ENCODE assay signal across 17 cellular contexts in the genomic region with DNA sequence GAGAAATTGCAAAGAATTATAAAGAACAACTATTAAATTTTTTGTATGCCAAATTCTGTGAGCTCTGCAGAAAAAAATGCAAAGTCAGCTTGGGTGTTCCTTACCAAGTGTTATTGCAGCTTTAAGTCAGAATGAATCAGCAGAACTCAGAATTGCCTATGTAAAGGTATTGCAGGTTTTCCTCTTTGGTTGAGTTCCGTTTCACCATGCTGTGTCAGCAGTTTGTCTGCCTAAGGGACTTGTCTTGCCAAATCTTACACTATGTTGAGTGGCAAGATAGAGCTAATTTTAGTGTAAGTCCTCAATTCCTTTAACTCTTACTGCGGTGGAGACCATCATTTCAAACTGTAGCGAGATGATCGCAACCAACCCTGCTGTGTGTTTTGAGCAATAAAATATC. TPM values are rescaled to one million over a fixed set of nuclear protein-coding genes. Genes with fewer than 3 reads are reported as not detected.
DNase-seq lines count a peak whose midpoint lies in the region; ATAC-seq and TF ChIP-seq lines count a peak whose summit lies in the region.
"Had no signal": no experiment of that assay in that cellular context is flagged by ENCODE, and none has a peak within 500 bp of the region (broad histone marks: within the 10 kb centered on the region; RNA-seq: fewer than 3 reads in every experiment).

No MANE protein-coding gene starts in this region.

- peak overlapping the region; percentile 87 for H3K27ac ChIP-seq in parathyroid adenoma
- H3K27ac ChIP-seq in OCI-LY7 (ENCODE audit: low read depth, low read length, poor library complexity, severe bottlenecking), result no peak overlapping the region
- H3K27ac ChIP-seq in Karpas-422 (ENCODE audit: low read length), result no peak overlapping the region
- H3K27ac ChIP-seq: upper lobe of right lung had no signal

- BruUV-seq in OCI-LY7 (replicated peaks; lab: Mats Ljungman, UMichigan), result no TSS peak

- peak; percentile 39 to 54 for DNase-seq in NOMO-1 (lab: John Stamatoyannopoulos, UW; ENCODE audit: unreplicated experiment in 2 of 2)
- no peak for DNase-seq in NOMO-1 treated with dmso at 0.1 percent for 144 hours (lab: John Stamatoyannopoulos, UW; ENCODE audit: unreplicated experiment)
- peak; percentile 97 for DNase-seq in RPMI8226
- DNase-seq in fibroblast of peridontal ligament (ENCODE audit: extremely low read depth), result peak; percentile 3
- no peak for DNase-seq in OCI-LY7 (ENCODE audit: low spot score)
- no peak for DNase-seq in Karpas-422
- DNase-seq: activated CD4-positive, alpha-beta T cell treated with anti-CD3 and anti-CD28 coated beads, Interleukin-2, amount 50 U/mL, for 4 hours; activated effector memory CD4-positive, alpha-beta T cell treated with anti-CD3 and anti-CD28 coated beads, Interleukin-2, amount 50 U/mL, for 16 hours; BE2C; Caco-2; HCEC 1CT; stimulated activated CD8-positive, alpha-beta memory T cell treated with anti-CD3 and anti-CD28 coated beads, Interleukin-4, amount 100 ng/mL, for 48 hours; upper lobe of right lung had no signal

- H2AFZ ChIP-seq in parathyroid adenoma (no peak overlapping the region), OCI-LY7 (ENCODE audit: low read length) (no peak overlapping the region), Karpas-422 (ENCODE audit: low read length) (no peak overlapping the region)

- no peak for ATAC-seq in HG03139 (IDR thresholded peaks at IDR 0.05; ENCODE audit: unreplicated experiment)
- ATAC-seq: Panc1, WTC11 had no signal

- intact Hi-C loops in OCI-LY7 (cut with micrococcal nuclease; ENCODE audit: unreplicated experiment), result no loop called here

- no peaks in the 10 kb centered on the region for H3K27me3 ChIP-seq in parathyroid adenoma (ENCODE audit: control insufficient read depth, insufficient read depth, low read length)
- H3K27me3 ChIP-seq in Karpas-422 (ENCODE audit: low read length), result no peaks in the 10 kb centered on the region
- H3K27me3 ChIP-seq: BE2C, upper lobe of right lung had no signal

- H3K9me2 ChIP-seq in OCI-LY7 (ENCODE audit: insufficient read depth, low read length) (no peaks in the 10 kb centered on the region), Karpas-422 (replicated peaks; ENCODE audit: insufficient read depth, low read length) (no peaks in the 10 kb centered on the region)

- POLR2A ChIA-PET in OCI-LY7 (lab: Charles Lee), result no interaction called here

- H3K4me1 ChIP-seq in parathyroid adenoma, result peaks cover 50% of the 10 kb centered on the region
- no peaks in the 10 kb centered on the region for H3K4me1 ChIP-seq in OCI-LY7 (ENCODE audit: insufficient read depth, low read length, poor library complexity, severe bottlenecking)
- no peaks in the 10 kb centered on the region for H3K4me1 ChIP-seq in Karpas-422 (ENCODE audit: low read length)
- H3K4me1 ChIP-seq: BE2C, Caco-2, upper lobe of right lung had no signal

- H3K79me2 ChIP-seq in parathyroid adenoma, result peaks cover 28% of the 10 kb centered on the region
- H3K79me2 ChIP-seq in OCI-LY7 (ENCODE audit: insufficient read depth, low read depth, low read length), result no peaks in the 10 kb centered on the region
- no peaks in the 10 kb centered on the region for H3K79me2 ChIP-seq in Karpas-422 (ENCODE audit: low read length)

- H3K36me3 ChIP-seq in parathyroid adenoma (ENCODE audit: control insufficient read depth, insufficient read depth, low read length) (no peaks in the 10 kb centered on the region), OCI-LY7 (ENCODE audit: insufficient read depth, low read length) (no peaks in the 10 kb centered on the region), Karpas-422 (ENCODE audit: insufficient read depth, low read length) (no peaks in the 10 kb centered on the region)
- H3K36me3 ChIP-seq: BE2C, upper lobe of right lung had no signal

- CTCF ChIA-PET in OCI-LY7 (lab: Charles Lee; ENCODE audit: unreplicated experiment), result no interaction called here

- H3K4me3 ChIP-seq in parathyroid adenoma (ENCODE audit: low read depth, low read length) (peak overlapping the region; percentile 15), OCI-LY7 (ENCODE audit: low read depth, low read length, poor library complexity, severe bottlenecking) (no peak overlapping the region), Karpas-422 (ENCODE audit: low read length) (no peak overlapping the region)
- H3K4me3 ChIP-seq: upper lobe of right lung had no signal

- peak overlapping the region; percentile 64 for H3K4me2 ChIP-seq in parathyroid adenoma (ENCODE audit: low read length)
- H3K4me2 ChIP-seq in OCI-LY7 (ENCODE audit: low read length), result no peak overlapping the region
- no peak overlapping the region for H3K4me2 ChIP-seq in Karpas-422 (ENCODE audit: low read depth, low read length, poor library complexity, severe bottlenecking)

- no peak for TF ChIP-seq CTCF in parathyroid adenoma (IDR thresholded peaks at IDR 0.05)
- no peak for TF ChIP-seq CTCF in OCI-LY7 (conservative IDR thresholded peaks at IDR 0.05; ENCODE audit: low read length)

- H3K9me3 ChIP-seq in parathyroid adenoma (ENCODE audit: control insufficient read depth, low read length) (no peaks in the 10 kb centered on the region), OCI-LY7 (ENCODE audit: low read length) (no peaks in the 10 kb centered on the region), Karpas-422 (ENCODE audit: low read length) (no peaks in the 10 kb centered on the region)
- H3K9me3 ChIP-seq: BE2C, Caco-2, upper lobe of right lung had no signal

- no peaks in the 10 kb centered on the region for H4K20me1 ChIP-seq in OCI-LY7 (ENCODE audit: insufficient read depth, low read length)
- no peaks in the 10 kb centered on the region for H4K20me1 ChIP-seq in Karpas-422 (ENCODE audit: insufficient read depth, low read depth, low read length)

- no peak overlapping the region for H3K9ac ChIP-seq in parathyroid adenoma
- H3K9ac ChIP-seq in Karpas-422 (ENCODE audit: low read length), result no peak overlapping the region

RNA-seq across cellular contexts. Expression of gene ADAM23, which starts 38.8 kb away (rescaled TPM):
- not detected in 2 replicates for total RNA-seq in OCI-LY7 (2014; rRNA removed; shearing (Covaris generic))
- 0.18 and 0.53 TPM in 2 replicates for total RNA-seq in OCI-LY7 (2022)
- not detected in 2 replicates for total RNA-seq in Karpas-422 (2014; rRNA removed; shearing (Covaris generic); ENCODE audit: low replicate concordance)

Comparison
In these comparisons a context has a peak if more than half of its experiments do, and no peak if none do; other contexts are left out.
1. DNase-seq: peak in NOMO-1 (2 of 2), RPMI8226 (single experiment) and fibroblast of peridontal ligament (single experiment); none in NOMO-1 treated with dmso at 0.1 percent for 144 hours (single experiment), OCI-LY7 (single experiment) and Karpas-422 (single experiment).